In genomic region chr3:58068126-58068809, GRCh38 we compare ENCODE assay signal across 2 cellular contexts.
TF ChIP-seq lines count a peak whose summit lies in the region.

No MANE protein-coding gene starts in this region.

TF ChIP-seq in liver, 16 proteins besides CTCF, POLR2A, EP300 and RAD21 (continued from another document):
- TF ChIP-seq HNF4A (conservative IDR thresholded peaks at IDR 0.05) = peak; percentile 9 to 26
- TF ChIP-seq TAF1 (conservative IDR thresholded peaks at IDR 0.05) = no peak

TF ChIP-seq in SK-N-SH, 30 proteins besides CTCF, POLR2A, EP300 and RAD21:
- TF ChIP-seq RXRA (IDR thresholded peaks at IDR 0.05; ENCODE audit: borderline replicate concordance, low read depth) (no peak), USF1 (IDR thresholded peaks at IDR 0.05; ENCODE audit: borderline replicate concordance, low read depth) (no peak), ELF1 (IDR thresholded peaks at IDR 0.05) (no peak), SIN3A (IDR thresholded peaks at IDR 0.05; ENCODE audit: borderline replicate concordance, low read depth, low read length) (no peak), MEF2A (IDR thresholded peaks at IDR 0.05; ENCODE audit: borderline replicate concordance, low read depth) (no peak), FOXM1 (IDR thresholded peaks at IDR 0.05; ENCODE audit: low read depth) (no peak), RCOR1 (IDR thresholded peaks at IDR 0.05; ENCODE audit: low read length) (no peak), EZH2phosphoT487 (IDR thresholded peaks at IDR 0.05; ENCODE audit: borderline replicate concordance, low read depth) (no peak), TCF12 (IDR thresholded peaks at IDR 0.05) (no peak)
